ENCODE assay signal across 9 cellular contexts in the genomic region with DNA sequence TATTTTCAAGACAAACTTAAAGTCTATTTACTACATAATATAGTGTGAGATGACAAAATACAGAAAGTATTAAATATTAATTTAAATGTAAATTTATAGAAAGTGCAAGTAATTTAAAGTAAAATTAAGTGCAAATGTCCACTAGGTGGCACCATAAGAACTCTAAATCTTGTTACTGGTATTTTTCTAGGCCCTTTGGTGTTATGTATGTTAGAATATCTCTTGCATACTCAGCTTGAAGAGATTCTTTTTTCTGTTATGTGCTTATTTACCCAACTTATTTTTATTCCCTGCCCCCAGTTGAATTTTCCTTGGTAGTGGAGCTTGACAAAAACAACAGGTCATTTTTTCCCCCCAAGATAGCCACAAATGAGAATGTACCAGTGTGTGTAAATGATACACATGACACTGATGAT.
A peak's percentile ranks its signal among the peaks of the same experiment; 100 is the strongest.
DNase-seq lines count a peak whose midpoint lies in the region; ATAC-seq and TF ChIP-seq lines count a peak whose summit lies in the region.
"Had no signal": no experiment of that assay in that cellular context is flagged by ENCODE, and none has a peak within 500 bp of the region (broad histone marks: within the 10 kb centered on the region; RNA-seq: fewer than 3 reads in every experiment).

No MANE protein-coding gene starts in this region.

- H3K18ac ChIP-seq in mesendoderm (ENCODE audit: low read length) = no peak overlapping the region

- no peak overlapping the region for H4K8ac ChIP-seq in mesendoderm (ENCODE audit: low read depth, low read length)

- no peak overlapping the region for H3K23ac ChIP-seq in mesendoderm (ENCODE audit: low read length)

- H3K36me3 ChIP-seq in brain microvascular endothelial cell (replicated peaks) (no peaks in the 10 kb centered on the region), mesendoderm (ENCODE audit: control insufficient read depth, insufficient read depth, low read length) (no peaks in the 10 kb centered on the region), vagina (no peaks in the 10 kb centered on the region)

- no peak overlapping the region for H3K27ac ChIP-seq in 22Rv1
- H3K27ac ChIP-seq in brain microvascular endothelial cell = no peak overlapping the region
- H3K27ac ChIP-seq in mesendoderm (ENCODE audit: low read depth, low read length) = no peak overlapping the region
- H3K27ac ChIP-seq in vagina = no peak overlapping the region

- no peaks in the 10 kb centered on the region for H3K79me1 ChIP-seq in mesendoderm (ENCODE audit: low read length)

- H2BK5ac ChIP-seq in mesendoderm (ENCODE audit: low read length) = no peak overlapping the region

- H3K9ac ChIP-seq in mesendoderm (ENCODE audit: low read length) = no peak overlapping the region

- no peak overlapping the region for H2BK15ac ChIP-seq in mesendoderm (replicated peaks; ENCODE audit: low read depth)

- no peaks in the 10 kb centered on the region for H3K4me1 ChIP-seq in mesendoderm (ENCODE audit: control insufficient read depth, low read depth, low read length)
- H3K4me1 ChIP-seq in vagina = no peaks in the 10 kb centered on the region

- TF ChIP-seq POLR2A in vagina (IDR thresholded peaks at IDR 0.05) = no peak

- no peak overlapping the region for H3K56ac ChIP-seq in mesendoderm (ENCODE audit: low read length)

- H3K27me3 ChIP-seq in brain microvascular endothelial cell (replicated peaks) (no peaks in the 10 kb centered on the region), mesendoderm (ENCODE audit: insufficient read depth, low read length, poor library complexity) (no peaks in the 10 kb centered on the region), vagina (no peaks in the 10 kb centered on the region)

- no peak overlapping the region for H2AK5ac ChIP-seq in mesendoderm (ENCODE audit: low read length)

- no peak overlapping the region for H3K4ac ChIP-seq in mesendoderm (ENCODE audit: low read depth, low read length)

- TF ChIP-seq CTCF in 22Rv1 (IDR thresholded peaks at IDR 0.05) = peak; percentile 83
- TF ChIP-seq CTCF in GM12872 (IDR thresholded peaks at IDR 0.05; ENCODE audit: insufficient read depth, low read depth, low read length) = peak; percentile 41; the same call in 2 of the 3 replicates
- peak; percentile 30 for TF ChIP-seq CTCF in brain microvascular endothelial cell (IDR thresholded peaks at IDR 0.05; ENCODE audit: low read depth, low read length, missing control alignments)
- peak in 1 of 3 experiments; percentile 35 for TF ChIP-seq CTCF in vagina (IDR thresholded peaks at IDR 0.05)

- no peaks in the 10 kb centered on the region for H3K79me2 ChIP-seq in mesendoderm (ENCODE audit: control insufficient read depth, insufficient read depth, low read length)

- H3K9me3 ChIP-seq in vagina = no peaks in the 10 kb centered on the region

- H2BK120ac ChIP-seq in mesendoderm (ENCODE audit: low read depth, low read length) = no peak overlapping the region

- intact Hi-C loops in vagina (cut with DNase I) = no loop called here

- H3K4me3 ChIP-seq in brain microvascular endothelial cell (ENCODE audit: low read depth, low read length) = no peak overlapping the region
- no peak overlapping the region for H3K4me3 ChIP-seq in mesendoderm (ENCODE audit: low read length)
- H3K4me3 ChIP-seq in vagina = no peak overlapping the region

- no peak for ATAC-seq in HG02852 (IDR thresholded peaks at IDR 0.05; ENCODE audit: unreplicated experiment)

- in situ Hi-C loops in brain microvascular endothelial cell (cut with HindIII; ENCODE audit: low pct_ligation_motif_present, low sequenced_read_pairs) = no loop called here

- no peak overlapping the region for H3K4me2 ChIP-seq in mesendoderm (ENCODE audit: low read length)

- DNase-seq in NCI-H345 (lab: John Stamatoyannopoulos, UW) (peak; percentile 32), brain microvascular endothelial cell (peak; percentile 45), mesendoderm (peak; percentile 40), vagina (ENCODE audit: extremely low spot score in 2 of 2) (no peak)
- DNase-seq in stimulated activated CD4-positive, alpha-beta T cell treated with anti-CD3 and anti-CD28 coated beads, Interleukin-2, amount 100 ng/mL, for 24 hours = no peak
- DNase-seq: activated naive CD8-positive, alpha-beta T cell treated with anti-CD3 and anti-CD28 coated beads, Interleukin-2, amount 10 ng/mL, durations not matched to agents 7 days and 5 days had no signal

- H4K5ac ChIP-seq in mesendoderm (ENCODE audit: low read length) = no peak overlapping the region

Comparison
In these comparisons a context has a peak if more than half of its experiments do, and no peak if none do; other contexts are left out.
1. DNase-seq: peak in NCI-H345 (single experiment), brain microvascular endothelial cell (single experiment) and mesendoderm (single experiment); none in stimulated activated CD4-positive, alpha-beta T cell treated with anti-CD3 and anti-CD28 coated beads, Interleukin-2, amount 100 ng/mL, for 24 hours (0 of 2) and vagina (0 of 2).